Comparison of ENCODE assay signal across 11 cellular contexts in genomic region chr2:98457045-98457696, GRCh38. TPM values are rescaled to one million over a fixed set of nuclear protein-coding genes. Genes with fewer than 3 reads are reported as not detected.
DNase-seq lines count a peak whose midpoint lies in the region; ATAC-seq, FAIRE-seq and TF ChIP-seq lines count a peak whose summit lies in the region.
"Had no signal": no experiment of that assay in that cellular context is flagged by ENCODE, and none has a peak within 500 bp of the region (broad histone marks: within the 10 kb centered on the region; RNA-seq: fewer than 3 reads in every experiment).

No MANE protein-coding gene starts in this region.

- intact Hi-C loops in HepG2 (cut with micrococcal nuclease; ENCODE audit: unreplicated experiment) (no loop called here), tibial artery (cut with DNase I; ENCODE audit: low total_unique reads) (no loop called here)

- CTCF ChIA-PET in HepG2 (lab: Yijun Ruan, JAX; ENCODE audit: low intra/inter-chr PET ratio, low total read pairs) = no interaction called here

- TF ChIP-seq RAD21 in HepG2 (CRISPR knock-in tag; IDR thresholded peaks at IDR 0.05) = no peak

- ATAC-seq in HepG2 (no peak), HG03342 (IDR thresholded peaks at IDR 0.05; ENCODE audit: unreplicated experiment) (no peak)

- H3K4me3 ChIP-seq in HFF-Myc (replicated peaks; ENCODE audit: low read depth, low read length) (no peak overlapping the region), HepG2 (replicated peaks in 1 of 3; ENCODE audit: insufficient read depth in 1 of 3, low read depth in 2 of 3, low read length in 3 of 3) (no peak overlapping the region), tibial artery (no peak overlapping the region)
- H3K4me3 ChIP-seq: skin epidermis, thoracic aorta had no signal

- 85% methylated on average over 4 of the region's 4 CpGs for WGBS in HepG2 (ENCODE audit: low lambda C conversion rate)

- TF ChIP-seq CTCF in AG09319 (IDR thresholded peaks at IDR 0.05; ENCODE audit: low read depth, low read length) = no peak
- no peak for TF ChIP-seq CTCF in HFF-Myc (IDR thresholded peaks at IDR 0.05; ENCODE audit: low read depth, low read length, missing control alignments)
- TF ChIP-seq CTCF in HepG2 (CRISPR knock-in tag; IDR thresholded peaks at IDR 0.05) = no peak
- no peak for TF ChIP-seq CTCF in tibial artery (IDR thresholded peaks at IDR 0.05)

- POLR2A ChIA-PET in HepG2 (lab: Yijun Ruan, JAX) = no interaction called here

- H3K36me3 ChIP-seq in HepG2 (replicated peaks in 1 of 2; ENCODE audit: control insufficient read depth in 1 of 2, insufficient read depth in 2 of 2, low read length in 2 of 2) = peaks cover 0 to 5% of the 10 kb centered on the region in 2 experiments; a peak in 4 of 5 replicates
- H3K36me3 ChIP-seq in tibial artery = peaks cover 0 to 10% (median 0%) of the 10 kb centered on the region in 3 donors
- H3K36me3 ChIP-seq: thoracic aorta had no signal

- no peak for FAIRE-seq in HepG2 (lab: Jason Lieb, UNC)

- H2AFZ ChIP-seq in HepG2 (ENCODE audit: low read length) = no peak overlapping the region

- peaks cover 14% of the 10 kb centered on the region for H3K79me2 ChIP-seq in HepG2 (ENCODE audit: insufficient read depth, low read length)

- TF ChIP-seq POLR2A in HepG2 (IDR thresholded peaks at IDR 0.05; ENCODE audit: insufficient read depth in 1 of 2, low read depth in 2 of 2, low read length in 2 of 2) = no peak

- H3K27me3 ChIP-seq in HepG2 (ENCODE audit: control insufficient read depth in 1 of 2, insufficient read depth in 2 of 2, low read length in 2 of 2) (no peaks in the 10 kb centered on the region), tibial artery (no peaks in the 10 kb centered on the region)

- BruUV-seq in HepG2 (replicated peaks; lab: Mats Ljungman, UMichigan) = no TSS peak

- TF ChIP-seq EP300 in HepG2 (IDR thresholded peaks at IDR 0.05; ENCODE audit: low read depth in 2 of 2, low read length in 2 of 2) (no peak), HepG2 (CRISPR knock-in tag; IDR thresholded peaks at IDR 0.05; ENCODE audit: borderline replicate concordance) (no peak)

- peaks cover 4% of the 10 kb centered on the region; the same call in 1 of the 2 replicates for H4K20me1 ChIP-seq in HepG2 (ENCODE audit: insufficient read depth, low read length)

- in situ Hi-C loops in HepG2 (cut with HindIII; ENCODE audit: extremely low pct_ligation_motif_present, low pct_unique_long_range_greater_than_20kb) = no loop called here

- no peak overlapping the region for H3K4me2 ChIP-seq in HepG2 (ENCODE audit: low read depth, low read length)

- DNase-seq in AG09319 (ENCODE audit: extremely low read depth, low read depth) (peak; percentile 83), HFF-Myc (ENCODE audit: extremely low read depth, low read depth) (peak; percentile 53), amniotic stem cell (lab: John Stamatoyannopoulos, UW) (peak; percentile 71), HepG2 (ENCODE audit: low spot score) (no peak), NCI-H524 (lab: John Stamatoyannopoulos, UW) (no peak), tibial artery (no peak), mucosa of gallbladder (ENCODE audit: low spot score) (no peak)
- DNase-seq: activated effector memory CD4-positive, alpha-beta T cell treated with Interleukin-2 at 50 U/mL for 16 hours had no signal

- H3K9ac ChIP-seq in HepG2 (ENCODE audit: insufficient read depth, low read depth, low read length) = no peak overlapping the region

- H3K27ac ChIP-seq in HepG2 (ENCODE audit: extremely low read length, insufficient read depth, low read length) = no peak overlapping the region
- H3K27ac ChIP-seq in tibial artery = no peak overlapping the region
- H3K27ac ChIP-seq: thoracic aorta had no signal

- H3K4me1 ChIP-seq in HepG2 (ENCODE audit: insufficient read depth, low read length) = peaks cover 16% of the 10 kb centered on the region
- H3K4me1 ChIP-seq in tibial artery = peaks cover 0 to 27% (median 13%) of the 10 kb centered on the region in 4 donors

- no peaks in the 10 kb centered on the region for H3K9me3 ChIP-seq in HepG2 (ENCODE audit: low read length)
- no peaks in the 10 kb centered on the region for H3K9me3 ChIP-seq in tibial artery
- H3K9me3 ChIP-seq: thoracic aorta had no signal

TF ChIP-seq in HepG2, 621 proteins besides CTCF, POLR2A, EP300 and RAD21:
- TF ChIP-seq MAFK (conservative IDR thresholded peaks at IDR 0.05 in 1 of 2, IDR thresholded peaks at IDR 0.05 in 1 of 2; ENCODE audit: low read length in 2 of 2) (0 out of 4 replicates have a peak, but pooled peaks have one; percentile 27 to 32), HOXA5 (CRISPR knock-in tag; IDR thresholded peaks at IDR 0.05) (no peak), MTF1 (CRISPR knock-in tag; IDR thresholded peaks at IDR 0.05) (no peak), NFE2L2 (IDR thresholded peaks at IDR 0.05; ENCODE audit: low read length) (peak; percentile 85), CREB1 (IDR thresholded peaks at IDR 0.05) (peak; percentile 21; the same call in 1 of the 2 replicates), CREB1 (CRISPR knock-in tag; IDR thresholded peaks at IDR 0.05) (no peak), HMG20B (CRISPR knock-in tag; conservative IDR thresholded peaks at IDR 0.05) (no peak), AGO1 (IDR thresholded peaks at IDR 0.05; ENCODE audit: low read depth, low read length, poor library complexity, severe bottlenecking) (no peak)
- TF ChIP-seq, protein P1, sequence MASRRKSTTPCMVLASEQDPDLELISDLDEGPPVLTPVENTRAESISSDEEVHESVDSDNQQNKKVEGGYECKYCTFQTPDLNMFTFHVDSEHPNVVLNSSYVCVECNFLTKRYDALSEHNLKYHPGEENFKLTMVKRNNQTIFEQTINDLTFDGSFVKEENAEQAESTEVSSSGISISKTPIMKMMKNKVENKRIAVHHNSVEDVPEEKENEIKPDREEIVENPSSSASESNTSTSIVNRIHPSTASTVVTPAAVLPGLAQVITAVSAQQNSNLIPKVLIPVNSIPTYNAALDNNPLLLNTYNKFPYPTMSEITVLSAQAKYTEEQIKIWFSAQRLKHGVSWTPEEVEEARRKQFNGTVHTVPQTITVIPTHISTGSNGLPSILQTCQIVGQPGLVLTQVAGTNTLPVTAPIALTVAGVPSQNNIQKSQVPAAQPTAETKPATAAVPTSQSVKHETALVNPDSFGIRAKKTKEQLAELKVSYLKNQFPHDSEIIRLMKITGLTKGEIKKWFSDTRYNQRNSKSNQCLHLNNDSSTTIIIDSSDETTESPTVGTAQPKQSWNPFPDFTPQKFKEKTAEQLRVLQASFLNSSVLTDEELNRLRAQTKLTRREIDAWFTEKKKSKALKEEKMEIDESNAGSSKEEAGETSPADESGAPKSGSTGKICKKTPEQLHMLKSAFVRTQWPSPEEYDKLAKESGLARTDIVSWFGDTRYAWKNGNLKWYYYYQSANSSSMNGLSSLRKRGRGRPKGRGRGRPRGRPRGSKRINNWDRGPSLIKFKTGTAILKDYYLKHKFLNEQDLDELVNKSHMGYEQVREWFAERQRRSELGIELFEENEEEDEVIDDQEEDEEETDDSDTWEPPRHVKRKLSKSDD (CRISPR knock-in tag; IDR thresholded peaks at IDR 0.05; ENCODE audit: low read depth) = no peak

RNA-seq across cellular contexts. Expression of gene INPP4A, which starts 12.5 kb away (rescaled TPM):
- total RNA-seq in HepG2 (2016; rRNA removed; fragmentation: Illumina TruSeq; extraction: Trizol) = 7.9 and 10.9 TPM in 2 replicates
- total RNA-seq in HepG2 (2016; cell fraction: cytosol; rRNA removed; fragmentation: Illumina TruSeq; extraction: Trizol; ENCODE audit: low read depth) = 1.4 and 2.1 TPM in 2 replicates
- total RNA-seq in HepG2 (2016; cell fraction: insoluble cytoplasmic fraction; rRNA removed; fragmentation: Illumina TruSeq; extraction: Trizol) = 7.9 and 10.3 TPM in 2 replicates
- total RNA-seq in HepG2 (2016; cell fraction: membrane; rRNA removed; fragmentation: Illumina TruSeq; extraction: Trizol) = 5.0 and 5.2 TPM in 2 replicates
- 15.4 and 17.5 TPM in 2 replicates for total RNA-seq in HepG2 (2016; cell fraction: nucleus; rRNA removed; fragmentation: Illumina TruSeq; extraction: Trizol)
- 10.1 and 14.2 TPM in 2 replicates for polyA plus RNA-seq in HepG2 (2011; rRNA removed)
- polyA plus RNA-seq in HepG2 (2011; cell fraction: cytosol; rRNA removed) = 6.9 and 8.5 TPM in 2 replicates
- 48.2 and 51.5 TPM in 2 replicates for polyA plus RNA-seq in HepG2 (2011; cell fraction: nucleus; rRNA removed)
- polyA plus RNA-seq in HepG2 (2012) = 7.2 and 8.8 TPM in 2 replicates
- 0.58 and 0.63 TPM in 2 replicates for polyA plus RNA-seq in HepG2 (2016; cell fraction: cytosol; fragmentation: Illumina TruSeq; extraction: Trizol; ENCODE audit: low read depth)
- 4.8 and 5.7 TPM in 2 replicates for polyA plus RNA-seq in HepG2 (2016; cell fraction: insoluble cytoplasmic fraction; fragmentation: Illumina TruSeq; extraction: Trizol; ENCODE audit: low read depth)
- polyA plus RNA-seq in HepG2 (2016; cell fraction: membrane; fragmentation: Illumina TruSeq; extraction: Trizol; ENCODE audit: low read depth) = 1.7 and 1.9 TPM in 2 replicates
- polyA plus RNA-seq in HepG2 (2016; cell fraction: nucleus; fragmentation: Illumina TruSeq; extraction: Trizol; ENCODE audit: insufficient read depth, low read depth) = 13.1 and 16.7 TPM in 2 replicates
- polyA minus RNA-seq in HepG2 (2011; rRNA and poly(A)+ RNA removed; ENCODE audit: low replicate concordance) = 53.3 and 60.1 TPM in 2 replicates
- 8.1 and 11.8 TPM in 2 replicates for polyA minus RNA-seq in HepG2 (2011; cell fraction: cytosol; rRNA and poly(A)+ RNA removed)
- polyA minus RNA-seq in HepG2 (2011; cell fraction: nucleus; rRNA and poly(A)+ RNA removed) = 56.7 and 68.1 TPM in 2 replicates
- 32.7 TPM for total RNA-seq in mucosa of gallbladder

Comparison
In these comparisons a context has a peak if more than half of its experiments do, and no peak if none do; other contexts are left out.
1. DNase-seq: peak in AG09319 (single experiment), HFF-Myc (single experiment) and amniotic stem cell (single experiment); none in HepG2 (single experiment), NCI-H524 (0 of 2), tibial artery (0 of 2) and mucosa of gallbladder (single experiment).